ENCODE assay signal across 23 cellular contexts in genomic region chr6:168725821-168726220, GRCh38.
"Had no signal": no experiment of that assay in that cellular context is flagged by ENCODE, and none has a peak within 500 bp of the region (broad histone marks: within the 10 kb centered on the region; RNA-seq: fewer than 3 reads in every experiment).

No MANE protein-coding gene starts in this region.

- H3K27ac ChIP-seq: hepatocyte, neural progenitor cell, pancreas, tibial artery, upper lobe of left lung, vagina had no signal

- H3K4me2 ChIP-seq: hepatocyte, neural progenitor cell had no signal

- H3K9ac ChIP-seq: neural progenitor cell had no signal

- H3K27me3 ChIP-seq: hepatocyte, neural progenitor cell, pancreas, upper lobe of left lung, vagina had no signal

- H3K4me3 ChIP-seq: hepatocyte, lung, neural progenitor cell, pancreas, tibial artery, upper lobe of left lung, vagina had no signal

- H3K4me1 ChIP-seq: neural progenitor cell, pancreas, tibial artery, upper lobe of left lung, vagina had no signal

- H3K36me3 ChIP-seq: neural progenitor cell, pancreas, tibial artery, upper lobe of left lung, vagina had no signal

- H2AFZ ChIP-seq: hepatocyte, neural progenitor cell had no signal

- H3K9me3 ChIP-seq: pancreas, tibial artery, vagina had no signal

- DNase-seq: effector CD4-positive, alpha-beta T cell; endodermal cell; erythroblast; foreskin melanocyte; head of caudate nucleus; kidney; left cardiac atrium; left ventricle myocardium superior; mesenchymal stem cell; midbrain; occipital lobe; pancreas; right cardiac atrium; small intestine; stimulated activated CD4-positive, alpha-beta T cell treated with anti-CD3 and anti-CD28 coated beads, Interleukin-2, amount 100 ng/mL, for 48 hours; stimulated activated naive CD8-positive, alpha-beta T cell treated with anti-CD3 and anti-CD28 coated beads, Interleukin-15, Interleukin-2, amounts not matched to agents 100 U/mL and 50 U/mL, for 24 hours; tibial artery; upper lobe of left lung had no signal

- ATAC-seq: left cardiac atrium; left ventricle myocardium superior; natural killer cell treated with Interleukin-12 subunit alpha and Interleukin-12 subunit beta and Interleukin-15 and Interleukin-18, amount 100 ng/mL, for 72 hours; pancreas; right cardiac atrium; stimulated activated naive CD8-positive, alpha-beta T cell treated with anti-CD3 and anti-CD28 coated beads, Interleukin-15, Interleukin-2, amounts not matched to agents 100 U/mL and 50 U/mL, for 24 hours had no signal
